Comparison of ENCODE assay signal across 8 cellular contexts in the genomic region with DNA sequence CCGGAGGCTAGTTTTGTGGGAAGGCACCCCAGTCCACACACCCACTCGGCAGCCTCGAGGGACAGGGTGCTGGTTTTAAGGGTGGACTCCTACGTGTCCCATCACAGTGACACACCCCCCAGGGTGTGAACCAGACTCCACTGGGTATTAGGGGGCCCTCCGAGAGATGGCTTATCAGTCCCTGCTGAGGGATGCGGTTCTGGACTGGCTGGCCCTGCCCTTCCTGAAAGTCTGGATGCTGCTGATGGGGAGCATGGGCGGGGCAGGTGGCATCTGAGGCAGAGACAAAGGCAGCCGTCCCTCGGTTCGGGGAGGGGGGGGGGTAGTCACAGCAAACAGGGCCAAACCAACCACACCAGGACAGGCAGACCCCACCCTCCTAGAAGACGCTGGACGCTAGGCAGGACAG. TPM values are rescaled to one million over a fixed set of nuclear protein-coding genes. Genes with fewer than 3 reads are reported as not detected.
A peak's percentile ranks its signal among the peaks of the same experiment; 100 is the strongest.
DNase-seq lines count a peak whose midpoint lies in the region; ATAC-seq and TF ChIP-seq lines count a peak whose summit lies in the region.

No MANE protein-coding gene starts in this region.

- H3K4me3 Mint-ChIP-seq in activated T-helper 1 cell treated with anti-CD3 and anti-CD28 coated beads, Interleukin-12 subunit alpha, Interleukin-12 subunit beta, Interleukin-2, Interleukin-4 antibody, amounts not matched to agents 30 ng/mL and 10 ng/mL and 1 ng/mL, durations not matched to agents 14 hours and 24 hours and 36 hours, result peak overlapping the region; percentile 87
- H3K4me3 Mint-ChIP-seq in mesothelial cell of epicardium, result peak overlapping the region; percentile 73

- no peaks in the 10 kb centered on the region for H3K9me3 Mint-ChIP-seq in activated T-helper 1 cell treated with anti-CD3 and anti-CD28 coated beads, Interleukin-12 subunit alpha, Interleukin-12 subunit beta, Interleukin-2, Interleukin-4 antibody, amounts not matched to agents 30 ng/mL and 10 ng/mL and 1 ng/mL, durations not matched to agents 14 hours and 24 hours and 36 hours
- H3K9me3 Mint-ChIP-seq in mesothelial cell of epicardium, result no peaks in the 10 kb centered on the region

- TF ChIP-seq POLR2A in heart left ventricle (IDR thresholded peaks at IDR 0.05), result no peak
- TF ChIP-seq POLR2A in upper lobe of left lung (IDR thresholded peaks at IDR 0.05), result no peak

- peak overlapping the region; percentile 98 for H3K27ac Mint-ChIP-seq in activated T-helper 1 cell treated with anti-CD3 and anti-CD28 coated beads, Interleukin-12 subunit alpha, Interleukin-12 subunit beta, Interleukin-2, Interleukin-4 antibody, amounts not matched to agents 30 ng/mL and 10 ng/mL and 1 ng/mL, durations not matched to agents 14 hours and 24 hours and 36 hours
- H3K27ac Mint-ChIP-seq in mesothelial cell of epicardium, result peak overlapping the region; percentile 98

- no peak for TF ChIP-seq EP300 in upper lobe of left lung (IDR thresholded peaks at IDR 0.05)

- peaks cover 37% of the 10 kb centered on the region for H3K36me3 Mint-ChIP-seq in activated T-helper 1 cell treated with anti-CD3 and anti-CD28 coated beads, Interleukin-12 subunit alpha, Interleukin-12 subunit beta, Interleukin-2, Interleukin-4 antibody, amounts not matched to agents 30 ng/mL and 10 ng/mL and 1 ng/mL, durations not matched to agents 14 hours and 24 hours and 36 hours (ENCODE audit: low read depth)
- H3K36me3 Mint-ChIP-seq in mesothelial cell of epicardium, result peaks cover 15% of the 10 kb centered on the region

- WGBS in heart left ventricle, 4 donors, result 64 to 72% (median 66%) methylated on average over 8 to 12 of the region's 12 CpGs
- 52 to 61% methylated on average over 3 to 12 of the region's 12 CpGs for WGBS in upper lobe of left lung, 2 donors

- peaks cover 0 to 38% (median 22%) of the 10 kb centered on the region in 12 donors for H3K4me1 ChIP-seq in heart left ventricle
- peaks cover 11 to 36% (median 20%) of the 10 kb centered on the region in 4 donors for H3K4me1 ChIP-seq in upper lobe of left lung

- peak overlapping the region in 11 of 12 donors; percentile 82 to 93 (median 91) for H3K27ac ChIP-seq in heart left ventricle
- H3K27ac ChIP-seq in upper lobe of left lung, result peak overlapping the region; percentile 79 to 91 (median 88)

- H3K9me3 ChIP-seq in heart left ventricle (no peaks in the 10 kb centered on the region), upper lobe of left lung (no peaks in the 10 kb centered on the region)

- ATAC-seq in heart left ventricle (peak in 1 of 4 donors; percentile 0), upper lobe of left lung (ENCODE audit: low FRiP score in 2 of 2) (no peak), HG02678 (IDR thresholded peaks at IDR 0.05; ENCODE audit: unreplicated experiment) (no peak)

- intact Hi-C loops in heart left ventricle (cut with DNase I) (loop anchor here in 7 of 10 donors (1.0 to 10.0 kb wide), 9 partner anchors 51 to 227 kb away; partner anchors contain the start of genes FAM219B (in 2 of the 7), CLK3 (in 1 of the 7) and MPI (in 1 of the 7)), cardiac septum (cut with DNase I) (loop anchor here (2.0 kb wide), 1 partner anchor 59 kb away; no protein-coding TSS in a partner anchor)
- intact Hi-C loops in activated T-helper 1 cell treated with anti-CD3 and anti-CD28 coated beads, Interleukin-12 subunit alpha, Interleukin-12 subunit beta, Interleukin-2, Interleukin-4 antibody, amounts not matched to agents 30 ng/mL and 10 ng/mL and 1 ng/mL, durations not matched to agents 14 hours and 24 hours and 36 hours (cut with micrococcal nuclease), result loop anchor here (1.0 to 5.0 kb wide), 8 partner anchors 18 to 147 kb away; partner anchors contain the start of genes COX5A, CPLX3, EDC3 and MPI

- TF ChIP-seq CTCF in heart left ventricle (IDR thresholded peaks at IDR 0.05) (no peak), mesothelial cell of epicardium (IDR thresholded peaks at IDR 0.05; ENCODE audit: unreplicated experiment) (no peak), upper lobe of left lung (IDR thresholded peaks at IDR 0.05) (no peak)

- no peaks in the 10 kb centered on the region for H3K27me3 ChIP-seq in heart left ventricle
- no peaks in the 10 kb centered on the region for H3K27me3 ChIP-seq in upper lobe of left lung

- H3K36me3 ChIP-seq in heart left ventricle (peaks cover 0 to 59% (median 46%) of the 10 kb centered on the region in 9 donors), upper lobe of left lung (peaks cover 18 to 57% (median 45%) of the 10 kb centered on the region in 4 donors)

- H3K4me3 ChIP-seq in heart left ventricle, result peak overlapping the region in 10 of 12 donors; percentile 70 to 99 (median 90)
- peak overlapping the region in 2 of 4 donors; percentile 88 to 96 for H3K4me3 ChIP-seq in upper lobe of left lung

- peaks cover 54% of the 10 kb centered on the region for H3K4me1 Mint-ChIP-seq in activated T-helper 1 cell treated with anti-CD3 and anti-CD28 coated beads, Interleukin-12 subunit alpha, Interleukin-12 subunit beta, Interleukin-2, Interleukin-4 antibody, amounts not matched to agents 30 ng/mL and 10 ng/mL and 1 ng/mL, durations not matched to agents 14 hours and 24 hours and 36 hours (ENCODE audit: low read depth)
- H3K4me1 Mint-ChIP-seq in mesothelial cell of epicardium, result peaks cover 15% of the 10 kb centered on the region

- DNase-seq in heart left ventricle (no peak), cardiac septum (ENCODE audit: low spot score) (no peak), mesothelial cell of epicardium (ENCODE audit: low spot score in 2 of 2, unreplicated experiment in 2 of 2) (no peak), upper lobe of left lung (no peak), NCI-H146 treated with DMSO at 0.1 percent for 48 hours (lab: John Stamatoyannopoulos, UW; ENCODE audit: unreplicated experiment) (no peak), Kasumi-1 (lab: John Stamatoyannopoulos, UW) (no peak)
- DNase-seq in activated T-helper 1 cell treated with anti-CD3 and anti-CD28 coated beads, Interleukin-12 subunit alpha, Interleukin-12 subunit beta, Interleukin-2, Interleukin-4 antibody, amounts not matched to agents 30 ng/mL and 10 ng/mL and 1 ng/mL, durations not matched to agents 14 hours and 24 hours and 36 hours (ENCODE audit: low spot score), result no peak

- no peaks in the 10 kb centered on the region for H3K27me3 Mint-ChIP-seq in activated T-helper 1 cell treated with anti-CD3 and anti-CD28 coated beads, Interleukin-12 subunit alpha, Interleukin-12 subunit beta, Interleukin-2, Interleukin-4 antibody, amounts not matched to agents 30 ng/mL and 10 ng/mL and 1 ng/mL, durations not matched to agents 14 hours and 24 hours and 36 hours (ENCODE audit: insufficient read depth)
- no peaks in the 10 kb centered on the region for H3K27me3 Mint-ChIP-seq in mesothelial cell of epicardium (ENCODE audit: low read depth)

RNA-seq across cellular contexts. Expression of gene ULK3, which starts 0.9 kb away (rescaled TPM):
- total RNA-seq in heart left ventricle (10 to 100 TPM; 22.6 to 39.3 (median 29.5) TPM), cardiac septum (25.6 TPM), mesothelial cell of epicardium (30.9 to 34.8 TPM (median 32.6 TPM) in 3 replicates), upper lobe of left lung (100 to 1,000 TPM in 1 of 6 donors, 10 to 100 TPM in 5; 40.6 to 158 (median 65.0) TPM)
- 10 to 100 TPM; 28.0 to 29.3 TPM for polyA plus RNA-seq in heart left ventricle
- 52.1 and 52.4 TPM in 2 replicates for total RNA-seq in activated T-helper 1 cell treated with anti-CD3 and anti-CD28 coated beads, Interleukin-12 subunit alpha, Interleukin-12 subunit beta, Interleukin-2, Interleukin-4 antibody, amounts not matched to agents 30 ng/mL and 10 ng/mL and 1 ng/mL, durations not matched to agents 14 hours and 24 hours and 36 hours

RNA-seq across cellular contexts. Expression of gene CPLX3, which starts 17.5 kb away (rescaled TPM):
- total RNA-seq in heart left ventricle (1 to 10 TPM in 5 of 9 donors, under 1 TPM in 1, not detected in 3; 0.14 to 3.3 (median 2.0) TPM), cardiac septum (0.67 TPM), mesothelial cell of epicardium (0.14 TPM in 1 of 3 replicates, not detected in the others), upper lobe of left lung (not detected)
- 1 to 10 TPM in 1 of 2 donors, under 1 TPM in 1; 0.06 to 1.5 TPM for polyA plus RNA-seq in heart left ventricle
- 0.17 and 0.29 TPM in 2 replicates for total RNA-seq in activated T-helper 1 cell treated with anti-CD3 and anti-CD28 coated beads, Interleukin-12 subunit alpha, Interleukin-12 subunit beta, Interleukin-2, Interleukin-4 antibody, amounts not matched to agents 30 ng/mL and 10 ng/mL and 1 ng/mL, durations not matched to agents 14 hours and 24 hours and 36 hours

RNA-seq across cellular contexts. Expression of gene SCAMP2, which starts 29.3 kb away (rescaled TPM):
- total RNA-seq in heart left ventricle (10 to 100 TPM; 34.9 to 84.8 (median 46.0) TPM), cardiac septum (33.3 TPM), mesothelial cell of epicardium (45.6 to 48.4 TPM (median 48.3 TPM) in 3 replicates), upper lobe of left lung (100 to 1,000 TPM in 5 of 6 donors, 10 to 100 TPM in 1; 82.8 to 155 (median 130) TPM)
- polyA plus RNA-seq in heart left ventricle, result 10 to 100 TPM; 25.1 to 90.5 TPM
- total RNA-seq in activated T-helper 1 cell treated with anti-CD3 and anti-CD28 coated beads, Interleukin-12 subunit alpha, Interleukin-12 subunit beta, Interleukin-2, Interleukin-4 antibody, amounts not matched to agents 30 ng/mL and 10 ng/mL and 1 ng/mL, durations not matched to agents 14 hours and 24 hours and 36 hours, result 93.7 and 103 TPM in 2 replicates

RNA-seq across cellular contexts. Expression of gene LMAN1L, which starts 31.3 kb away (rescaled TPM):
- total RNA-seq in heart left ventricle (10 to 100 TPM in 2 of 9 donors, 1 to 10 TPM in 5, under 1 TPM in 2; 0.19 to 16.3 (median 7.8) TPM), cardiac septum (7.9 TPM), mesothelial cell of epicardium (0.16 to 0.65 TPM (median 0.35 TPM) in 3 replicates), upper lobe of left lung (1 to 10 TPM in 1 of 6 donors, not detected in 5; 1.0 TPM)
- 1 to 10 TPM in 1 of 2 donors, not detected in 1; 5.8 TPM for polyA plus RNA-seq in heart left ventricle
- total RNA-seq in activated T-helper 1 cell treated with anti-CD3 and anti-CD28 coated beads, Interleukin-12 subunit alpha, Interleukin-12 subunit beta, Interleukin-2, Interleukin-4 antibody, amounts not matched to agents 30 ng/mL and 10 ng/mL and 1 ng/mL, durations not matched to agents 14 hours and 24 hours and 36 hours, result 0.75 and 0.93 TPM in 2 replicates

RNA-seq across cellular contexts. Expression of gene MPI, which starts 45.9 kb away (rescaled TPM):
- total RNA-seq in heart left ventricle (10 to 100 TPM; 22.4 to 85.7 (median 59.3) TPM), cardiac septum (44.5 TPM), mesothelial cell of epicardium (42.0 to 46.4 TPM (median 43.3 TPM) in 3 replicates), upper lobe of left lung (10 to 100 TPM; 21.0 to 40.6 (median 30.2) TPM)
- polyA plus RNA-seq in heart left ventricle, result 10 to 100 TPM; 28.9 to 44.2 TPM
- 57.7 and 62.8 TPM in 2 replicates for total RNA-seq in activated T-helper 1 cell treated with anti-CD3 and anti-CD28 coated beads, Interleukin-12 subunit alpha, Interleukin-12 subunit beta, Interleukin-2, Interleukin-4 antibody, amounts not matched to agents 30 ng/mL and 10 ng/mL and 1 ng/mL, durations not matched to agents 14 hours and 24 hours and 36 hours
